In the genomic region with DNA sequence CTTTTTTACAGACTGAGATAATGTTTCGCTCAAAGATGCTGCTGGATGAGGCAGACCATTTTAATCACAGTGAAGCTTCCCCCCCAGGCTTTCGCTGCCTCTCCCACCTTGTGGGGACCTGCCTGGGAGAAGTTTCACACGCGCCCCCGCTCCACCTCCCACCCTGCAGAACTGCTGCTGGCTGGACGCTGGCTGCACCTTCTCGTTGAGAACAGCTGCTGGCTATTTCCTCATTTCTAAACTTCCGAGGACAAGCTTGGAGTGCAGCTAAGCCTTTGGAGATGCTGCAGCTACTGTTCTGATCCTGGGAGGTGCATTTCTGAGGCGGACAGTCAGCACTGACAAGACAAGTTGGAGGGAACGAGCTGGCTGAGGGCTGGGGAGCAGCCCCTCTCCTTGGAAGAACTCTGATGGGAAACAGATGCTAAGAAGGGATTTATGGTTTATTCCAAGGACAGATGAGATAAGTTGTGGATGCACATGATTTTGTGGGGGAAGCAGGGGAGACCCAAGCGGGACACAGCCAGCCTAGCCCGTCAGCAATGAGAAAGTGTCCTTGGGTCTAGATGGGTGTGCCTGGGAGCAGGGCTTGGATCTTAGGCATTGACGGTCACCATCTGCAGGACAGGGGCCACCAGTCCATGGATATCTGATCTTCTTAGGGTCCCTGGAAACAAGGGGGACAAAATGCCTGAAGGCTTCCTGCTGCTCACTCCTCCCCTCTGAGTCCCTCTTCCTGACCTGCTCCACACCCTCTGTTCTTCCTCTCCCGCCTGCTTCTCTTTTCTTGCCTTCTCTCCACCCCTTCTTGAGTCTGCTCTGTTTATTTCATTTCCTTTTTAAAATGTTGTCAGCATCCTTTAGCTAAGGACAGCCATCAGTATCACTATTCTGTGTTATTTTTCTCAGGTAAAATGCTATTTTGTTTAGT, we compare ENCODE assay signal across 9 cellular contexts.
DNase-seq lines count a peak whose midpoint lies in the region; ATAC-seq and TF ChIP-seq lines count a peak whose summit lies in the region.
"Had no signal": no experiment of that assay in that cellular context is flagged by ENCODE, and none has a peak within 500 bp of the region (broad histone marks: within the 10 kb centered on the region; RNA-seq: fewer than 3 reads in every experiment).

No MANE protein-coding gene starts in this region.

- peak overlapping the region; percentile 51 for H3K9ac ChIP-seq in skeletal muscle satellite cell (ENCODE audit: low read depth, low read length)

- intact Hi-C loops in heart left ventricle (cut with DNase I) = loop anchor here in 1 of 10 donors (5.0 kb wide), 1 partner anchor 41 kb away; no protein-coding TSS in a partner anchor
- intact Hi-C loops in transverse colon (cut with DNase I; ENCODE audit: low total_unique reads) = no loop called here

- peak overlapping the region; percentile 45 for H3K4me2 ChIP-seq in skeletal muscle satellite cell (ENCODE audit: low read length)

- H3K27me3 ChIP-seq in heart left ventricle = no peaks in the 10 kb centered on the region
- H3K27me3 ChIP-seq in skeletal muscle satellite cell (ENCODE audit: control insufficient read depth, insufficient read depth, low read length) = no peaks in the 10 kb centered on the region
- H3K27me3 ChIP-seq in transverse colon = no peaks in the 10 kb centered on the region
- H3K27me3 ChIP-seq: ovary had no signal

- H3K9me3 ChIP-seq in heart left ventricle (no peaks in the 10 kb centered on the region), skeletal muscle satellite cell (replicated peaks; ENCODE audit: low read length) (no peaks in the 10 kb centered on the region), transverse colon (no peaks in the 10 kb centered on the region)
- H3K9me3 ChIP-seq: ovary had no signal

- WGBS in heart left ventricle, 4 donors = 40 to 44% (median 42%) methylated on average over 14 of the region's 14 CpGs
- WGBS in transverse colon (ENCODE audit: low coverage in 1 of 2), 2 donors = 50 to 57% methylated on average over 8 to 14 of the region's 14 CpGs

- H3K36me3 ChIP-seq in heart left ventricle (no peaks in the 10 kb centered on the region), skeletal muscle satellite cell (ENCODE audit: insufficient read depth, low read length) (no peaks in the 10 kb centered on the region), transverse colon (no peaks in the 10 kb centered on the region)
- H3K36me3 ChIP-seq: ovary had no signal

- TF ChIP-seq POLR2A in heart left ventricle (IDR thresholded peaks at IDR 0.05) (no peak), transverse colon (IDR thresholded peaks at IDR 0.05) (no peak)

- TF ChIP-seq EP300 in transverse colon (IDR thresholded peaks at IDR 0.05; ENCODE audit: low read depth) = no peak

- DNase-seq in heart left ventricle (peak in 2 of 5 donors; percentile 31 to 48), transverse colon (no peak)
- DNase-seq: ovary, T-helper 17 cell had no signal

- H3K4me1 ChIP-seq in heart left ventricle = peaks cover 0 to 58% (median 27%) of the 10 kb centered on the region in 12 donors
- peaks cover 19% of the 10 kb centered on the region for H3K4me1 ChIP-seq in skeletal muscle satellite cell (ENCODE audit: control insufficient read depth, insufficient read depth, low read length)
- H3K4me1 ChIP-seq in transverse colon = peaks cover 0 to 3% (median 0%) of the 10 kb centered on the region in 4 donors

- in situ Hi-C loops in transverse colon (cut with MboI; ENCODE audit: low pct_ligation_motif_present in 1 of 4, low pct_unique_long_range_greater_than_20kb in 1 of 4, low sequenced_read_pairs in 3 of 4) = no loop called here

- ATAC-seq in HG02610 (IDR thresholded peaks at IDR 0.05; ENCODE audit: unreplicated experiment) (peak; percentile 36), SK-N-SH treated with all-trans-retinoic acid at 6 μM for 48 hours (peak; percentile 71), heart left ventricle (peak; percentile 26 to 43 (median 32)), HG02973 (IDR thresholded peaks at IDR 0.05; ENCODE audit: unreplicated experiment) (no peak), GM21619 (IDR thresholded peaks at IDR 0.05; ENCODE audit: unreplicated experiment) (no peak)
- ATAC-seq: T-helper 17 cell had no signal

- H3K27ac ChIP-seq in heart left ventricle (peak overlapping the region; percentile 41 to 88 (median 62)), transverse colon (no peak overlapping the region)

- H3K4me3 ChIP-seq in heart left ventricle = peak overlapping the region in 9 of 12 donors; percentile 10 to 46 (median 23)
- no peak overlapping the region for H3K4me3 ChIP-seq in skeletal muscle satellite cell (ENCODE audit: low read length)
- no peak overlapping the region for H3K4me3 ChIP-seq in transverse colon
- H3K4me3 ChIP-seq: ovary had no signal

- no peak for TF ChIP-seq CTCF in heart left ventricle (IDR thresholded peaks at IDR 0.05)
- no peak for TF ChIP-seq CTCF in transverse colon (IDR thresholded peaks at IDR 0.05)

TF ChIP-seq in SK-N-SH treated with all-trans-retinoic acid at 6 μM for 48 hours, 23 proteins besides CTCF, POLR2A, EP300 and RAD21 (continues in another document):
- no peak for TF ChIP-seq ZFP3 (CRISPR knock-in tag; IDR thresholded peaks at IDR 0.05)
- no peak for TF ChIP-seq ZNF565 (CRISPR knock-in tag; conservative IDR thresholded peaks at IDR 0.05; ENCODE audit: low read depth)
- TF ChIP-seq, protein P1, sequence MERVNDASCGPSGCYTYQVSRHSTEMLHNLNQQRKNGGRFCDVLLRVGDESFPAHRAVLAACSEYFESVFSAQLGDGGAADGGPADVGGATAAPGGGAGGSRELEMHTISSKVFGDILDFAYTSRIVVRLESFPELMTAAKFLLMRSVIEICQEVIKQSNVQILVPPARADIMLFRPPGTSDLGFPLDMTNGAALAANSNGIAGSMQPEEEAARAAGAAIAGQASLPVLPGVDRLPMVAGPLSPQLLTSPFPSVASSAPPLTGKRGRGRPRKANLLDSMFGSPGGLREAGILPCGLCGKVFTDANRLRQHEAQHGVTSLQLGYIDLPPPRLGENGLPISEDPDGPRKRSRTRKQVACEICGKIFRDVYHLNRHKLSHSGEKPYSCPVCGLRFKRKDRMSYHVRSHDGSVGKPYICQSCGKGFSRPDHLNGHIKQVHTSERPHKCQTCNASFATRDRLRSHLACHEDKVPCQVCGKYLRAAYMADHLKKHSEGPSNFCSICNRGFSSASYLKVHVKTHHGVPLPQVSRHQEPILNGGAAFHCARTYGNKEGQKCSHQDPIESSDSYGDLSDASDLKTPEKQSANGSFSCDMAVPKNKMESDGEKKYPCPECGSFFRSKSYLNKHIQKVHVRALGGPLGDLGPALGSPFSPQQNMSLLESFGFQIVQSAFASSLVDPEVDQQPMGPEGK (CRISPR knock-in tag; IDR thresholded peaks at IDR 0.05; ENCODE audit: borderline replicate concordance) = no peak
- TF ChIP-seq ZFP30 (CRISPR knock-in tag; IDR thresholded peaks at IDR 0.05) = no peak
- TF ChIP-seq POU6F1 (CRISPR knock-in tag; IDR thresholded peaks at IDR 0.05; ENCODE audit: borderline replicate concordance, low read depth) = no peak
- no peak for TF ChIP-seq PPARA (CRISPR knock-in tag; IDR thresholded peaks at IDR 0.05; ENCODE audit: borderline replicate concordance)
- no peak for TF ChIP-seq ISL1 (CRISPR knock-in tag; IDR thresholded peaks at IDR 0.05)
- TF ChIP-seq ZNF70 (CRISPR knock-in tag; IDR thresholded peaks at IDR 0.05) = no peak
- no peak for TF ChIP-seq BACH2 (CRISPR knock-in tag; IDR thresholded peaks at IDR 0.05; ENCODE audit: borderline replicate concordance)
- no peak for TF ChIP-seq TCF4 (CRISPR knock-in tag; IDR thresholded peaks at IDR 0.05; ENCODE audit: borderline replicate concordance)
- TF ChIP-seq, protein P2, sequence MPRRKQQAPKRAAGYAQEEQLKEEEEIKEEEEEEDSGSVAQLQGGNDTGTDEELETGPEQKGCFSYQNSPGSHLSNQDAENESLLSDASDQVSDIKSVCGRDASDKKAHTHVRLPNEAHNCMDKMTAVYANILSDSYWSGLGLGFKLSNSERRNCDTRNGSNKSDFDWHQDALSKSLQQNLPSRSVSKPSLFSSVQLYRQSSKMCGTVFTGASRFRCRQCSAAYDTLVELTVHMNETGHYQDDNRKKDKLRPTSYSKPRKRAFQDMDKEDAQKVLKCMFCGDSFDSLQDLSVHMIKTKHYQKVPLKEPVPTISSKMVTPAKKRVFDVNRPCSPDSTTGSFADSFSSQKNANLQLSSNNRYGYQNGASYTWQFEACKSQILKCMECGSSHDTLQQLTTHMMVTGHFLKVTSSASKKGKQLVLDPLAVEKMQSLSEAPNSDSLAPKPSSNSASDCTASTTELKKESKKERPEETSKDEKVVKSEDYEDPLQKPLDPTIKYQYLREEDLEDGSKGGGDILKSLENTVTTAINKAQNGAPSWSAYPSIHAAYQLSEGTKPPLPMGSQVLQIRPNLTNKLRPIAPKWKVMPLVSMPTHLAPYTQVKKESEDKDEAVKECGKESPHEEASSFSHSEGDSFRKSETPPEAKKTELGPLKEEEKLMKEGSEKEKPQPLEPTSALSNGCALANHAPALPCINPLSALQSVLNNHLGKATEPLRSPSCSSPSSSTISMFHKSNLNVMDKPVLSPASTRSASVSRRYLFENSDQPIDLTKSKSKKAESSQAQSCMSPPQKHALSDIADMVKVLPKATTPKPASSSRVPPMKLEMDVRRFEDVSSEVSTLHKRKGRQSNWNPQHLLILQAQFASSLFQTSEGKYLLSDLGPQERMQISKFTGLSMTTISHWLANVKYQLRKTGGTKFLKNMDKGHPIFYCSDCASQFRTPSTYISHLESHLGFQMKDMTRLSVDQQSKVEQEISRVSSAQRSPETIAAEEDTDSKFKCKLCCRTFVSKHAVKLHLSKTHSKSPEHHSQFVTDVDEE (CRISPR knock-in tag; IDR thresholded peaks at IDR 0.05) = no peak
- no peak for TF ChIP-seq ZNF8 (CRISPR knock-in tag; IDR thresholded peaks at IDR 0.05)

Comparison
In these comparisons a context has a peak if more than half of its experiments do, and no peak if none do; other contexts are left out.
1. ATAC-seq: peak in HG02610 (single experiment), SK-N-SH treated with all-trans-retinoic acid at 6 μM for 48 hours (single experiment) and heart left ventricle (4 of 4); none in HG02973 (single experiment) and GM21619 (single experiment).
2. H3K27ac ChIP-seq: peak in heart left ventricle (12 of 12); none in transverse colon (0 of 4).
3. H3K4me3 ChIP-seq: peak in heart left ventricle (9 of 12); none in skeletal muscle satellite cell (single experiment) and transverse colon (0 of 4).